ENCODE assay signal across 17 cellular contexts in genomic region chr10:132541129-132541528, GRCh38. TPM values are rescaled to one million over a fixed set of nuclear protein-coding genes. Genes with fewer than 3 reads are reported as not detected.
A peak's percentile ranks its signal among the peaks of the same experiment; 100 is the strongest.
DNase-seq lines count a peak whose midpoint lies in the region; ATAC-seq, FAIRE-seq and TF ChIP-seq lines count a peak whose summit lies in the region.
"Had no signal": no experiment of that assay in that cellular context is flagged by ENCODE, and none has a peak within 500 bp of the region (broad histone marks: within the 10 kb centered on the region; RNA-seq: fewer than 3 reads in every experiment).

No MANE protein-coding gene starts in this region.

- no peaks in the 10 kb centered on the region for H3K27me3 Mint-ChIP-seq in stimulated activated naive CD8-positive, alpha-beta T cell treated with anti-CD3 and anti-CD28 coated beads, Interleukin-15, Interleukin-2, amounts not matched to agents 100 ng/mL and 50 ng/mL, for 24 hours
- no peaks in the 10 kb centered on the region for H3K27me3 Mint-ChIP-seq in activated naive CD8-positive, alpha-beta T cell treated with anti-CD3 and anti-CD28 coated beads, Interleukin-2, amount 50 U/mL, for 24 hours
- peaks cover 0 to 2% of the 10 kb centered on the region in 2 donors for H3K27me3 Mint-ChIP-seq in natural killer cell treated with Interleukin-12 subunit alpha and Interleukin-12 subunit beta and Interleukin-15 and Interleukin-18, amount 100 ng/mL, for 72 hours
- H3K27me3 Mint-ChIP-seq: CD8-positive, alpha-beta memory T cell had no signal

- H3K9me3 Mint-ChIP-seq in stimulated activated naive CD8-positive, alpha-beta T cell treated with anti-CD3 and anti-CD28 coated beads, Interleukin-15, Interleukin-2, amounts not matched to agents 100 ng/mL and 50 ng/mL, for 24 hours: no peaks in the 10 kb centered on the region
- H3K9me3 Mint-ChIP-seq in activated naive CD8-positive, alpha-beta T cell treated with anti-CD3 and anti-CD28 coated beads, Interleukin-2, amount 50 U/mL, for 24 hours: no peaks in the 10 kb centered on the region
- no peaks in the 10 kb centered on the region for H3K9me3 Mint-ChIP-seq in natural killer cell treated with Interleukin-12 subunit alpha and Interleukin-12 subunit beta and Interleukin-15 and Interleukin-18, amount 100 ng/mL, for 72 hours
- H3K9me3 Mint-ChIP-seq: CD8-positive, alpha-beta memory T cell had no signal

- peaks cover 5% of the 10 kb centered on the region for H3K36me3 Mint-ChIP-seq in stimulated activated naive CD8-positive, alpha-beta T cell treated with anti-CD3 and anti-CD28 coated beads, Interleukin-15, Interleukin-2, amounts not matched to agents 100 ng/mL and 50 ng/mL, for 24 hours (ENCODE audit: low read depth)
- H3K36me3 Mint-ChIP-seq in activated naive CD8-positive, alpha-beta T cell treated with anti-CD3 and anti-CD28 coated beads, Interleukin-2, amount 50 U/mL, for 24 hours (ENCODE audit: low read depth): peaks cover 3% of the 10 kb centered on the region
- no peaks in the 10 kb centered on the region for H3K36me3 Mint-ChIP-seq in natural killer cell treated with Interleukin-12 subunit alpha and Interleukin-12 subunit beta and Interleukin-15 and Interleukin-18, amount 100 ng/mL, for 72 hours

- H3K9ac ChIP-seq in HepG2 (ENCODE audit: insufficient read depth, low read depth, low read length): no peak overlapping the region
- H3K9ac ChIP-seq: parathyroid adenoma had no signal

- no peak for DNase-seq in stimulated activated naive CD8-positive, alpha-beta T cell treated with anti-CD3 and anti-CD28 coated beads, Interleukin-15, Interleukin-2, amounts not matched to agents 100 U/mL and 50 U/mL, for 24 hours
- no peak for DNase-seq in activated naive CD8-positive, alpha-beta T cell treated with anti-CD3 and anti-CD28 coated beads, Interleukin-2, amount 50 U/mL, for 24 hours
- DNase-seq in natural killer cell treated with Interleukin-12 subunit alpha and Interleukin-12 subunit beta and Interleukin-15 and Interleukin-18, amount 100 ng/mL, for 72 hours (ENCODE audit: low spot score): no peak
- DNase-seq in NCI-H345 (lab: John Stamatoyannopoulos, UW) (no peak), 8988T (no peak), HepG2 (ENCODE audit: low spot score) (no peak), mucosa of gallbladder (ENCODE audit: low spot score) (no peak)
- DNase-seq: CD8-positive, alpha-beta memory T cell; GF-D8; NCI-H1092 treated with DMSO at 0.1 percent for 48 hours; SHP77; stimulated activated CD4-positive, alpha-beta T cell treated with anti-CD3 and anti-CD28 coated beads, Interleukin-1b, Interleukin-23, amount 100 ng/mL, for 48 hours had no signal

- H3K36me3 ChIP-seq in HepG2 (replicated peaks in 1 of 2; ENCODE audit: control insufficient read depth in 1 of 2, insufficient read depth in 2 of 2, low read length in 2 of 2): no peaks in the 10 kb centered on the region
- H3K36me3 ChIP-seq: left lung had no signal

- TF ChIP-seq POLR2A in HepG2 (IDR thresholded peaks at IDR 0.05; ENCODE audit: insufficient read depth in 1 of 2, low read depth in 2 of 2, low read length in 2 of 2): no peak

- ATAC-seq in stimulated activated naive CD8-positive, alpha-beta T cell treated with anti-CD3 and anti-CD28 coated beads, Interleukin-15, Interleukin-2, amounts not matched to agents 100 U/mL and 50 U/mL, for 24 hours: no peak
- ATAC-seq in activated naive CD8-positive, alpha-beta T cell treated with anti-CD3 and anti-CD28 coated beads, Interleukin-2, amount 50 U/mL, for 24 hours: no peak
- ATAC-seq in natural killer cell treated with Interleukin-12 subunit alpha and Interleukin-12 subunit beta and Interleukin-15 and Interleukin-18, amount 100 ng/mL, for 72 hours: no peak
- no peak for ATAC-seq in HepG2
- ATAC-seq: left lung had no signal

- no peaks in the 10 kb centered on the region for H3K9me3 ChIP-seq in HepG2 (ENCODE audit: low read length)
- H3K9me3 ChIP-seq: left lung had no signal

- no peak for TF ChIP-seq CTCF in HepG2 (CRISPR knock-in tag; IDR thresholded peaks at IDR 0.05)

- H3K4me1 Mint-ChIP-seq in stimulated activated naive CD8-positive, alpha-beta T cell treated with anti-CD3 and anti-CD28 coated beads, Interleukin-15, Interleukin-2, amounts not matched to agents 100 ng/mL and 50 ng/mL, for 24 hours (ENCODE audit: low read depth): peaks cover 82% of the 10 kb centered on the region
- H3K4me1 Mint-ChIP-seq in activated naive CD8-positive, alpha-beta T cell treated with anti-CD3 and anti-CD28 coated beads, Interleukin-2, amount 50 U/mL, for 24 hours: peaks cover 76% of the 10 kb centered on the region
- peaks cover 45 to 47% of the 10 kb centered on the region in 2 donors for H3K4me1 Mint-ChIP-seq in natural killer cell treated with Interleukin-12 subunit alpha and Interleukin-12 subunit beta and Interleukin-15 and Interleukin-18, amount 100 ng/mL, for 72 hours (ENCODE audit: low read depth in 2 of 2)

- CTCF ChIA-PET in HepG2 (lab: Yijun Ruan, JAX; ENCODE audit: low intra/inter-chr PET ratio, low total read pairs): no interaction called here

- peak overlapping the region; percentile 92 for H3K27ac Mint-ChIP-seq in stimulated activated naive CD8-positive, alpha-beta T cell treated with anti-CD3 and anti-CD28 coated beads, Interleukin-15, Interleukin-2, amounts not matched to agents 100 ng/mL and 50 ng/mL, for 24 hours
- H3K27ac Mint-ChIP-seq in activated naive CD8-positive, alpha-beta T cell treated with anti-CD3 and anti-CD28 coated beads, Interleukin-2, amount 50 U/mL, for 24 hours: peak overlapping the region; percentile 53
- H3K27ac Mint-ChIP-seq in natural killer cell treated with Interleukin-12 subunit alpha and Interleukin-12 subunit beta and Interleukin-15 and Interleukin-18, amount 100 ng/mL, for 72 hours: peak overlapping the region in 1 of 2 donors; percentile 13

- WGBS in HepG2 (ENCODE audit: low lambda C conversion rate): 100% methylated on average over 2 of the region's 11 CpGs

- H3K27ac ChIP-seq in HepG2 (ENCODE audit: extremely low read length, insufficient read depth, low read length): no peak overlapping the region
- H3K27ac ChIP-seq: parathyroid adenoma had no signal

- peaks cover 54% of the 10 kb centered on the region for H3K4me1 ChIP-seq in HepG2 (ENCODE audit: insufficient read depth, low read length)

- no TSS peak for BruUV-seq in HepG2 (replicated peaks; lab: Mats Ljungman, UMichigan)

- no peaks in the 10 kb centered on the region for H4K20me1 ChIP-seq in HepG2 (ENCODE audit: insufficient read depth, low read length)

- TF ChIP-seq EP300 in HepG2 (IDR thresholded peaks at IDR 0.05; ENCODE audit: low read depth in 2 of 2, low read length in 2 of 2): no peak
- no peak for TF ChIP-seq EP300 in HepG2 (CRISPR knock-in tag; IDR thresholded peaks at IDR 0.05; ENCODE audit: borderline replicate concordance)

- POLR2A ChIA-PET in HepG2 (lab: Yijun Ruan, JAX): interaction anchor here (1.3 kb wide), 1 partner anchor 22 kb away, joined by 4 read pairs; no protein-coding TSS in a partner anchor

- peaks cover 61% of the 10 kb centered on the region for H3K79me2 ChIP-seq in HepG2 (ENCODE audit: insufficient read depth, low read length)

- FAIRE-seq in HepG2 (lab: Jason Lieb, UNC): no peak
- FAIRE-seq: bronchial epithelial cell, TTC549 had no signal

- intact Hi-C loops in HepG2 (cut with micrococcal nuclease; ENCODE audit: unreplicated experiment): no loop called here

- no peak overlapping the region for H2AFZ ChIP-seq in HepG2 (ENCODE audit: low read length)
- H2AFZ ChIP-seq: parathyroid adenoma had no signal

- no peak for TF ChIP-seq RAD21 in HepG2 (CRISPR knock-in tag; IDR thresholded peaks at IDR 0.05)

- H3K4me2 ChIP-seq in HepG2 (ENCODE audit: low read depth, low read length): no peak overlapping the region

- H3K4me3 Mint-ChIP-seq in stimulated activated naive CD8-positive, alpha-beta T cell treated with anti-CD3 and anti-CD28 coated beads, Interleukin-15, Interleukin-2, amounts not matched to agents 100 ng/mL and 50 ng/mL, for 24 hours: peak overlapping the region; percentile 88
- H3K4me3 Mint-ChIP-seq in activated naive CD8-positive, alpha-beta T cell treated with anti-CD3 and anti-CD28 coated beads, Interleukin-2, amount 50 U/mL, for 24 hours: peak overlapping the region; percentile 87
- H3K4me3 Mint-ChIP-seq in natural killer cell treated with Interleukin-12 subunit alpha and Interleukin-12 subunit beta and Interleukin-15 and Interleukin-18, amount 100 ng/mL, for 72 hours: peak overlapping the region; percentile 63

- in situ Hi-C loops in HepG2 (cut with HindIII; ENCODE audit: extremely low pct_ligation_motif_present, low pct_unique_long_range_greater_than_20kb): no loop called here

- no peak overlapping the region for H3K4me3 ChIP-seq in HepG2 (replicated peaks in 1 of 3; ENCODE audit: insufficient read depth in 1 of 3, low read depth in 2 of 3, low read length in 3 of 3)
- H3K4me3 ChIP-seq: left lung had no signal

- H3K27me3 ChIP-seq in HepG2 (ENCODE audit: control insufficient read depth in 1 of 2, insufficient read depth in 2 of 2, low read length in 2 of 2): no peaks in the 10 kb centered on the region
- H3K27me3 ChIP-seq: left lung had no signal

RNA-seq across cellular contexts. Expression of gene INPP5A, which starts 3.5 kb away (rescaled TPM):
- total RNA-seq in natural killer cell treated with Interleukin-12 subunit alpha and Interleukin-12 subunit beta and Interleukin-15 and Interleukin-18, amount 100 ng/mL, for 72 hours: 10 to 100 TPM; 14.8 to 18.6 TPM
- total RNA-seq in HepG2 (2016; rRNA removed; fragmentation: Illumina TruSeq; extraction: Trizol) (37.9 and 46.8 TPM in 2 replicates), mucosa of gallbladder (44.4 TPM)
- 52.6 and 54.7 TPM in 2 replicates for total RNA-seq in HepG2 (2016; cell fraction: cytosol; rRNA removed; fragmentation: Illumina TruSeq; extraction: Trizol; ENCODE audit: low read depth)
- total RNA-seq in HepG2 (2016; cell fraction: insoluble cytoplasmic fraction; rRNA removed; fragmentation: Illumina TruSeq; extraction: Trizol): 38.3 and 42.5 TPM in 2 replicates
- 103 and 110 TPM in 2 replicates for total RNA-seq in HepG2 (2016; cell fraction: membrane; rRNA removed; fragmentation: Illumina TruSeq; extraction: Trizol)
- 15.7 and 18.8 TPM in 2 replicates for total RNA-seq in HepG2 (2016; cell fraction: nucleus; rRNA removed; fragmentation: Illumina TruSeq; extraction: Trizol)
- polyA plus RNA-seq in HepG2 (2011; rRNA removed): 17.5 and 19.5 TPM in 2 replicates
- polyA plus RNA-seq in HepG2 (2011; cell fraction: cytosol; rRNA removed): 16.7 and 18.4 TPM in 2 replicates
- 14.6 and 14.9 TPM in 2 replicates for polyA plus RNA-seq in HepG2 (2011; cell fraction: nucleus; rRNA removed)
- polyA plus RNA-seq in HepG2 (2012): 15.8 and 18.2 TPM in 2 replicates
- polyA plus RNA-seq in HepG2 (2016; cell fraction: cytosol; fragmentation: Illumina TruSeq; extraction: Trizol; ENCODE audit: low read depth): 49.5 and 52.9 TPM in 2 replicates
- polyA plus RNA-seq in HepG2 (2016; cell fraction: insoluble cytoplasmic fraction; fragmentation: Illumina TruSeq; extraction: Trizol; ENCODE audit: low read depth): 40.7 and 47.8 TPM in 2 replicates
- polyA plus RNA-seq in HepG2 (2016; cell fraction: membrane; fragmentation: Illumina TruSeq; extraction: Trizol; ENCODE audit: low read depth): 97.2 and 97.6 TPM in 2 replicates
- polyA plus RNA-seq in HepG2 (2016; cell fraction: nucleus; fragmentation: Illumina TruSeq; extraction: Trizol; ENCODE audit: insufficient read depth, low read depth): 25.8 and 27.0 TPM in 2 replicates
- 17.0 and 32.5 TPM in 2 replicates for polyA minus RNA-seq in HepG2 (2011; rRNA and poly(A)+ RNA removed; ENCODE audit: low replicate concordance)
- 16.4 and 21.7 TPM in 2 replicates for polyA minus RNA-seq in HepG2 (2011; cell fraction: cytosol; rRNA and poly(A)+ RNA removed)
- 19.1 and 20.6 TPM in 2 replicates for polyA minus RNA-seq in HepG2 (2011; cell fraction: nucleus; rRNA and poly(A)+ RNA removed)
